ENCODE assay signal across 29 cellular contexts in genomic region chr6:9020001-9020400, GRCh38.
"Had no signal": no experiment of that assay in that cellular context is flagged by ENCODE, and none has a peak within 500 bp of the region (broad histone marks: within the 10 kb centered on the region; RNA-seq: fewer than 3 reads in every experiment).

No MANE protein-coding gene starts in this region.

- H3K27ac ChIP-seq: SJSA1, VCaP had no signal

- H3K4me1 ChIP-seq: SJSA1 had no signal

- H3K4me3 ChIP-seq: SJSA1 had no signal

- H3K36me3 ChIP-seq: SJSA1 had no signal

- H3K27me3 ChIP-seq: SJSA1 had no signal

- DNase-seq: activated B cell treated with CpG ODN at 0.5 μM for 24 hours; activated CD4-positive, alpha-beta memory T cell treated with anti-CD3 and anti-CD28 coated beads for 36 hours; activated CD4-positive, alpha-beta T cell treated with anti-CD3 and anti-CD28 coated beads for 4 hours; activated CD4-positive, alpha-beta T cell treated with anti-CD3 and anti-CD28 coated beads, Interleukin-2, amount 50 U/mL, for 1 hour; activated CD4-positive, CD25-positive, alpha-beta regulatory T cell treated with anti-CD3 and anti-CD28 coated beads, Interleukin-2, amount 50 U/mL, for 72 hours; activated CD8-positive, alpha-beta memory T cell treated with anti-CD3 and anti-CD28 coated beads, Interleukin-2, amount 50 U/mL, for 4 hours; activated gamma-delta T cell treated with Interleukin-2 at 50 U/mL for 16 hours; activated naive CD4-positive, alpha-beta T cell treated with anti-CD3 and anti-CD28 coated beads for 36 hours; activated T-cell treated with anti-CD3 and anti-CD28 coated beads for 4 hours; activated T-cell treated with anti-CD3 and anti-CD28 coated beads, Interleukin-2, amount 50 U/mL, for 4 hours; anterior cingulate cortex; caudate nucleus; Karpas-422; KBM-7; MM.1S; MV-4-11; NCI-H1092; NCI-H1436 treated with DMSO at 0.1 percent for 48 hours; NCI-H1694 treated with DMSO at 0.1 percent for 48 hours; NCI-H2029; NCI-H345; NCI-H524 treated with DMSO at 0.1 percent for 48 hours; SHP77 treated with DMSO at 0.1 percent for 48 hours; SW 1271; T-helper 1 cell; T-helper 2 cell; T-helper 9 cell had no signal
